ENCODE assay signal across 4 cellular contexts in genomic region chr2:7089284-7089683, GRCh38.
TF ChIP-seq lines count a peak whose summit lies in the region.

No MANE protein-coding gene starts in this region.

TF ChIP-seq in GM23338, 12 proteins besides CTCF, POLR2A, EP300 and RAD21 (continues in another document):
- TF ChIP-seq NANOG (IDR thresholded peaks at IDR 0.05; ENCODE audit: borderline replicate concordance) (no peak), ZNF331 (CRISPR knock-in tag; IDR thresholded peaks at IDR 0.05; ENCODE audit: low read depth) (no peak)

TF ChIP-seq in WTC11, 78 proteins besides CTCF, POLR2A, EP300 and RAD21 (continues in another document):
- no peak for TF ChIP-seq IRF1 (CRISPR knock-in tag; IDR thresholded peaks at IDR 0.05)
- TF ChIP-seq ARID4B (CRISPR knock-in tag; IDR thresholded peaks at IDR 0.05; ENCODE audit: borderline replicate concordance) = no peak
- no peak for TF ChIP-seq NR2C2 (CRISPR knock-in tag; IDR thresholded peaks at IDR 0.05)
- TF ChIP-seq ZMAT4 (CRISPR knock-in tag; IDR thresholded peaks at IDR 0.05) = no peak
- TF ChIP-seq ZBTB21 (CRISPR knock-in tag; IDR thresholded peaks at IDR 0.05; ENCODE audit: borderline replicate concordance) = no peak
- TF ChIP-seq CDX4 (CRISPR knock-in tag; IDR thresholded peaks at IDR 0.05; ENCODE audit: borderline replicate concordance) = no peak
- TF ChIP-seq TP53 (CRISPR knock-in tag; IDR thresholded peaks at IDR 0.05) = no peak
- TF ChIP-seq JUN (CRISPR knock-in tag; IDR thresholded peaks at IDR 0.05) = no peak
- TF ChIP-seq NR3C1 (CRISPR knock-in tag; conservative IDR thresholded peaks at IDR 0.05; ENCODE audit: low read depth) = no peak
- no peak for TF ChIP-seq SMAD3 (CRISPR knock-in tag; IDR thresholded peaks at IDR 0.05; ENCODE audit: borderline replicate concordance)
- TF ChIP-seq JAZF1 (CRISPR knock-in tag; IDR thresholded peaks at IDR 0.05) = no peak
- no peak for TF ChIP-seq GTF2I (CRISPR knock-in tag; conservative IDR thresholded peaks at IDR 0.05)
- no peak for TF ChIP-seq ZNF232 (CRISPR knock-in tag; IDR thresholded peaks at IDR 0.05)
- no peak for TF ChIP-seq RORB (CRISPR knock-in tag; IDR thresholded peaks at IDR 0.05)

TF ChIP-seq in H1, 55 proteins besides CTCF, POLR2A, EP300 and RAD21:
- TF ChIP-seq BCL11A (IDR thresholded peaks at IDR 0.05; ENCODE audit: low read depth in 2 of 2, low read length in 2 of 2) = no peak
- TF ChIP-seq CTBP2 (IDR thresholded peaks at IDR 0.05; ENCODE audit: borderline replicate concordance, insufficient read depth, insufficient read length, low read length) = no peak
- no peak for TF ChIP-seq ZNF274 (IDR thresholded peaks at IDR 0.05; ENCODE audit: borderline replicate concordance, extremely low read depth, low read length)
- no peak for TF ChIP-seq SP4 (IDR thresholded peaks at IDR 0.05; ENCODE audit: low read length)
- no peak for TF ChIP-seq TEAD4 (IDR thresholded peaks at IDR 0.05; ENCODE audit: low read depth, low read length)
- TF ChIP-seq RFX5 (IDR thresholded peaks at IDR 0.05; ENCODE audit: borderline replicate concordance, low read depth, low read length) = no peak
- TF ChIP-seq EZH2 (IDR thresholded peaks at IDR 0.05; ENCODE audit: low read depth, low read length, severe bottlenecking) = no peak
- TF ChIP-seq MAFK (IDR thresholded peaks at IDR 0.05; ENCODE audit: low read depth, low read length) = no peak

TF ChIP-seq in GM12891, 5 proteins besides CTCF, POLR2A, EP300 and RAD21:
- no peak for TF ChIP-seq SPI1 (IDR thresholded peaks at IDR 0.05; ENCODE audit: low read depth, low read length)
- no peak for TF ChIP-seq POU2F2 (IDR thresholded peaks at IDR 0.05; ENCODE audit: low read depth, low read length)
- no peak for TF ChIP-seq POLR2AphosphoS5 (IDR thresholded peaks at IDR 0.05; ENCODE audit: low read depth, low read length)
- no peak for TF ChIP-seq TAF1 (IDR thresholded peaks at IDR 0.05; ENCODE audit: low read depth, low read length)
- TF ChIP-seq PAX5 (IDR thresholded peaks at IDR 0.05; ENCODE audit: insufficient read depth, low read length, severe bottlenecking) = no peak
